Comparison of ENCODE assay signal across 1 cellular context in genomic region chr7:148983220-148984146, GRCh38.
A peak's percentile ranks its signal among the peaks of the same experiment; 100 is the strongest.
TF ChIP-seq lines count a peak whose summit lies in the region.

No MANE protein-coding gene starts in this region.

TF ChIP-seq in HepG2, 621 proteins besides CTCF, POLR2A, EP300 and RAD21 (continued from another document):
- TF ChIP-seq ARID4A (CRISPR knock-in tag; IDR thresholded peaks at IDR 0.05; ENCODE audit: borderline replicate concordance), result peak; percentile 25; the same call in 1 of the 2 replicates
- no peak for TF ChIP-seq ZNF513 (CRISPR knock-in tag; conservative IDR thresholded peaks at IDR 0.05)
